Comparison of ENCODE assay signal across 11 cellular contexts in the genomic region with DNA sequence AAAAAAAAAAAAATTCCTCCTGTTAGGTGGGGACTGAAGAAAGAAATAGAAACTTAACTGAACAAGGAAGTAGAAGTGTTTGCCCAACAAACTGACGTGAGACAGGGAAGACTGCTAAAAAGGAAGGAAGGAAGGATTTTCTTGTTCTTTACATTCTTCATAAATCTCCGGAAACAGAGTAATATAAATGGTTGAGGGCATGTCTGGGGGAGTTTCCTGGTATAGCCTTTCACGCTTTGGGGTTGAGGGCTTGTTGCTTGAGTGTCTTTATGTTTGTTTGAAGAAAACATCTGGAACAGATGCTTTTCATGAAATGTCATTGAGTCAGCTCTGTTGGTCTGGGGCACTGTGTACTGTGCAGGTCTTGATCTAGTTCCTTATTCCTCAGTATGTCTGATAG. TPM values are rescaled to one million over a fixed set of nuclear protein-coding genes. Genes with fewer than 3 reads are reported as not detected.
DNase-seq lines count a peak whose midpoint lies in the region; ATAC-seq and TF ChIP-seq lines count a peak whose summit lies in the region.
"Had no signal": no experiment of that assay in that cellular context is flagged by ENCODE, and none has a peak within 500 bp of the region (broad histone marks: within the 10 kb centered on the region; RNA-seq: fewer than 3 reads in every experiment).

No MANE protein-coding gene starts in this region.

- peaks cover 11% of the 10 kb centered on the region for H3K4me1 ChIP-seq in CD4-positive, CD25-positive, alpha-beta regulatory T cell (ENCODE audit: control insufficient read depth, insufficient read depth, low read length, poor library complexity, severe bottlenecking)
- H3K4me1 ChIP-seq in PC-9 (replicated peaks; ENCODE audit: insufficient read depth), result peaks cover 7% of the 10 kb centered on the region

- H3K27me3 ChIP-seq in CD4-positive, CD25-positive, alpha-beta regulatory T cell (ENCODE audit: control insufficient read depth, insufficient read depth, low read length), result no peaks in the 10 kb centered on the region
- H3K27me3 ChIP-seq in PC-9 (ENCODE audit: insufficient read depth, low read depth), result no peaks in the 10 kb centered on the region

- no peaks in the 10 kb centered on the region for H3K9me3 Mint-ChIP-seq in CD4-positive, CD25-positive, alpha-beta regulatory T cell
- H3K9me3 Mint-ChIP-seq in activated T-helper 2 cell treated with anti-CD3 and anti-CD28 coated beads, Interferon-gamma antibody, Interleukin-2, Interleukin-4, amounts not matched to agents 10 μg/mL and 5 μg/mL and 100 μg/mL, durations not matched to agents 14 hours and 24 hours and 36 hours, result no peaks in the 10 kb centered on the region
- H3K9me3 Mint-ChIP-seq in nephron progenitor cell, result no peaks in the 10 kb centered on the region

- no peaks in the 10 kb centered on the region for H3K27me3 Mint-ChIP-seq in CD4-positive, CD25-positive, alpha-beta regulatory T cell
- no peaks in the 10 kb centered on the region for H3K27me3 Mint-ChIP-seq in activated T-helper 2 cell treated with anti-CD3 and anti-CD28 coated beads, Interferon-gamma antibody, Interleukin-2, Interleukin-4, amounts not matched to agents 10 μg/mL and 5 μg/mL and 100 μg/mL, durations not matched to agents 14 hours and 24 hours and 36 hours (ENCODE audit: low read depth)
- no peaks in the 10 kb centered on the region for H3K27me3 Mint-ChIP-seq in nephron progenitor cell (ENCODE audit: low read depth, poor library complexity)

- 70 to 91% methylated on average over 3 of the region's 3 CpGs for WGBS in lower leg skin, 2 donors

- peak overlapping the region; percentile 58 to 77 (median 70) for H3K4me3 Mint-ChIP-seq in CD4-positive, CD25-positive, alpha-beta regulatory T cell
- H3K4me3 Mint-ChIP-seq in activated T-helper 2 cell treated with anti-CD3 and anti-CD28 coated beads, Interferon-gamma antibody, Interleukin-2, Interleukin-4, amounts not matched to agents 10 μg/mL and 5 μg/mL and 100 μg/mL, durations not matched to agents 14 hours and 24 hours and 36 hours (ENCODE audit: low read depth), result peak overlapping the region; percentile 43
- H3K4me3 Mint-ChIP-seq in nephron progenitor cell, result peak overlapping the region; percentile 27

- ATAC-seq in CD4-positive, CD25-positive, alpha-beta regulatory T cell (ENCODE audit: low read depth in 2 of 2), result no peak
- ATAC-seq: activated CD4-positive, CD25-positive, alpha-beta regulatory T cell treated with anti-CD3 and anti-CD28 coated beads, Interleukin-2, amount 50 U/mL, for 24 hours; HCT116 had no signal

- no peak overlapping the region for H3K4me3 ChIP-seq in CD4-positive, CD25-positive, alpha-beta regulatory T cell (ENCODE audit: low read depth, low read length)
- H3K4me3 ChIP-seq in lower leg skin (ENCODE audit: low read depth, poor library complexity, severe bottlenecking) (no peak overlapping the region), PC-9 (no peak overlapping the region)

- no peak overlapping the region for H3K4me2 ChIP-seq in PC-9
- H3K4me2 ChIP-seq: SK-N-SH had no signal

- TF ChIP-seq POLR2A in lower leg skin (IDR thresholded peaks at IDR 0.05), result no peak

- H3K9me2 ChIP-seq in PC-9 (ENCODE audit: insufficient read depth), result no peaks in the 10 kb centered on the region
- H3K9me2 ChIP-seq: SK-N-SH had no signal

- CTCF ChIA-PET in PC-9 (lab: Charles Lee), result no interaction called here

- no peak overlapping the region for H2AFZ ChIP-seq in PC-9

- H3K27ac ChIP-seq in CD4-positive, CD25-positive, alpha-beta regulatory T cell (ENCODE audit: insufficient read depth, low read length, poor library complexity, severe bottlenecking), result no peak overlapping the region
- H3K27ac ChIP-seq in PC-9, result no peak overlapping the region

- no peak for DNase-seq in CD4-positive, CD25-positive, alpha-beta regulatory T cell
- DNase-seq in Kasumi-1 (lab: John Stamatoyannopoulos, UW), result peak; percentile 63 to 82
- DNase-seq in activated T-helper 2 cell treated with anti-CD3 and anti-CD28 coated beads, Interferon-gamma antibody, Interleukin-2, Interleukin-4, amounts not matched to agents 10 μg/mL and 5 μg/mL and 100 μg/mL, durations not matched to agents 14 hours and 24 hours and 36 hours (ENCODE audit: low spot score), result no peak
- no peak for DNase-seq in nephron progenitor cell
- DNase-seq in lower leg skin (ENCODE audit: low spot score in 2 of 2), result no peak
- no peak for DNase-seq in cortex of kidney (lab: John Stamatoyannopoulos, UW)
- DNase-seq in PC-9, result no peak
- DNase-seq: activated effector memory CD4-positive, alpha-beta T cell treated with anti-CD3 and anti-CD28 coated beads, Interleukin-2, amount 50 U/mL, for 16 hours; SK-N-SH had no signal

- peaks cover 11% of the 10 kb centered on the region for H3K79me2 ChIP-seq in PC-9 (ENCODE audit: low read depth)

- no TSS peak for BruUV-seq in PC-9 (replicated peaks; lab: Mats Ljungman, UMichigan)

- peak overlapping the region; percentile 83 to 89 (median 88) for H3K27ac Mint-ChIP-seq in CD4-positive, CD25-positive, alpha-beta regulatory T cell
- H3K27ac Mint-ChIP-seq in activated T-helper 2 cell treated with anti-CD3 and anti-CD28 coated beads, Interferon-gamma antibody, Interleukin-2, Interleukin-4, amounts not matched to agents 10 μg/mL and 5 μg/mL and 100 μg/mL, durations not matched to agents 14 hours and 24 hours and 36 hours, result peak overlapping the region; percentile 30
- peak overlapping the region; percentile 54 for H3K27ac Mint-ChIP-seq in nephron progenitor cell

- intact Hi-C loops in activated T-helper 2 cell treated with anti-CD3 and anti-CD28 coated beads, Interferon-gamma antibody, Interleukin-2, Interleukin-4, amounts not matched to agents 10 μg/mL and 5 μg/mL and 100 μg/mL, durations not matched to agents 14 hours and 24 hours and 36 hours (cut with micrococcal nuclease), result no loop called here
- intact Hi-C loops in lower leg skin (cut with DNase I; ENCODE audit: low total_unique reads) (no loop called here), PC-9 (cut with micrococcal nuclease; ENCODE audit: unreplicated experiment) (no loop called here)

- H3K36me3 Mint-ChIP-seq in CD4-positive, CD25-positive, alpha-beta regulatory T cell, result peaks cover 35% of the 10 kb centered on the region
- H3K36me3 Mint-ChIP-seq in activated T-helper 2 cell treated with anti-CD3 and anti-CD28 coated beads, Interferon-gamma antibody, Interleukin-2, Interleukin-4, amounts not matched to agents 10 μg/mL and 5 μg/mL and 100 μg/mL, durations not matched to agents 14 hours and 24 hours and 36 hours (ENCODE audit: low read depth), result peaks cover 57% of the 10 kb centered on the region
- peaks cover 37% of the 10 kb centered on the region for H3K36me3 Mint-ChIP-seq in nephron progenitor cell (ENCODE audit: low read depth)

- no peaks in the 10 kb centered on the region for H4K20me1 ChIP-seq in PC-9 (ENCODE audit: insufficient read depth)

- TF ChIP-seq CTCF in nephron progenitor cell (IDR thresholded peaks at IDR 0.05) (no peak), lower leg skin (IDR thresholded peaks at IDR 0.05) (no peak), PC-9 (conservative IDR thresholded peaks at IDR 0.05) (no peak)

- peaks cover 0 to 39% (median 27%) of the 10 kb centered on the region in 4 donors for H3K4me1 Mint-ChIP-seq in CD4-positive, CD25-positive, alpha-beta regulatory T cell
- peaks cover 21% of the 10 kb centered on the region for H3K4me1 Mint-ChIP-seq in activated T-helper 2 cell treated with anti-CD3 and anti-CD28 coated beads, Interferon-gamma antibody, Interleukin-2, Interleukin-4, amounts not matched to agents 10 μg/mL and 5 μg/mL and 100 μg/mL, durations not matched to agents 14 hours and 24 hours and 36 hours (ENCODE audit: low read depth)
- peaks cover 20% of the 10 kb centered on the region for H3K4me1 Mint-ChIP-seq in nephron progenitor cell

- no peaks in the 10 kb centered on the region for H3K9me3 ChIP-seq in CD4-positive, CD25-positive, alpha-beta regulatory T cell (ENCODE audit: control insufficient read depth in 2 of 2, low read length in 2 of 2)
- no peaks in the 10 kb centered on the region for H3K9me3 ChIP-seq in PC-9 (ENCODE audit: insufficient read depth, low read depth)
- H3K9me3 ChIP-seq: SK-N-SH had no signal

- H3K36me3 ChIP-seq in CD4-positive, CD25-positive, alpha-beta regulatory T cell (ENCODE audit: control insufficient read depth, insufficient read depth, low read length), result peaks cover 35% of the 10 kb centered on the region
- no peaks in the 10 kb centered on the region for H3K36me3 ChIP-seq in PC-9 (ENCODE audit: low read depth)

- POLR2A ChIA-PET in PC-9 (lab: Charles Lee; ENCODE audit: unreplicated experiment), result no interaction called here

- H3F3A ChIP-seq in PC-9 (ENCODE audit: insufficient read depth, low read depth), result peaks cover 24% of the 10 kb centered on the region; the same call in 1 of the 2 replicates

RNA-seq across cellular contexts. Expression of a gene that starts 3.1 kb away (rescaled TPM):
- total RNA-seq in CD4-positive, CD25-positive, alpha-beta regulatory T cell, result 25.5 TPM
- 10 to 100 TPM; 11.6 to 27.2 (median 14.5) TPM for polyA plus RNA-seq in CD4-positive, CD25-positive, alpha-beta regulatory T cell
- total RNA-seq in activated T-helper 2 cell treated with anti-CD3 and anti-CD28 coated beads, Interferon-gamma antibody, Interleukin-2, Interleukin-4, amounts not matched to agents 10 μg/mL and 5 μg/mL and 100 μg/mL, durations not matched to agents 14 hours and 24 hours and 36 hours, result 23.9 and 25.2 TPM in 2 replicates
- 10 to 100 TPM; 17.0 to 31.0 (median 22.7) TPM for total RNA-seq in lower leg skin
- total RNA-seq in PC-9 (2021), result 26.5 and 30.5 TPM in 2 replicates

RNA-seq across cellular contexts. Expression of a gene that starts 17.8 kb away (rescaled TPM):
- total RNA-seq in CD4-positive, CD25-positive, alpha-beta regulatory T cell, result 19.3 TPM
- polyA plus RNA-seq in CD4-positive, CD25-positive, alpha-beta regulatory T cell, result 10 to 100 TPM; 63.6 to 72.7 (median 69.6) TPM
- 52.5 and 55.8 TPM in 2 replicates for total RNA-seq in activated T-helper 2 cell treated with anti-CD3 and anti-CD28 coated beads, Interferon-gamma antibody, Interleukin-2, Interleukin-4, amounts not matched to agents 10 μg/mL and 5 μg/mL and 100 μg/mL, durations not matched to agents 14 hours and 24 hours and 36 hours
- total RNA-seq in lower leg skin (10 to 100 TPM; 26.3 to 44.7 (median 37.7) TPM), PC-9 (2021) (33.8 and 43.5 TPM in 2 replicates)

RNA-seq across cellular contexts. Expression of a gene that starts 28.9 kb away (rescaled TPM):
- total RNA-seq in CD4-positive, CD25-positive, alpha-beta regulatory T cell, result 91.6 TPM
- 100 to 1,000 TPM; 155 to 196 (median 170) TPM for polyA plus RNA-seq in CD4-positive, CD25-positive, alpha-beta regulatory T cell
- total RNA-seq in activated T-helper 2 cell treated with anti-CD3 and anti-CD28 coated beads, Interferon-gamma antibody, Interleukin-2, Interleukin-4, amounts not matched to agents 10 μg/mL and 5 μg/mL and 100 μg/mL, durations not matched to agents 14 hours and 24 hours and 36 hours, result 54.4 and 59.6 TPM in 2 replicates
- 100 to 1,000 TPM in 1 of 4 donors, 10 to 100 TPM in 3; 56.3 to 105 (median 61.3) TPM for total RNA-seq in lower leg skin
- total RNA-seq in PC-9 (2021), result 39.2 and 51.7 TPM in 2 replicates

RNA-seq across cellular contexts. Expression of a gene that starts 29.1 kb away (rescaled TPM):
- total RNA-seq in CD4-positive, CD25-positive, alpha-beta regulatory T cell, result 116 TPM
- polyA plus RNA-seq in CD4-positive, CD25-positive, alpha-beta regulatory T cell, result 10 to 100 TPM; 37.1 to 54.7 (median 46.9) TPM
- 45.6 and 52.3 TPM in 2 replicates for total RNA-seq in activated T-helper 2 cell treated with anti-CD3 and anti-CD28 coated beads, Interferon-gamma antibody, Interleukin-2, Interleukin-4, amounts not matched to agents 10 μg/mL and 5 μg/mL and 100 μg/mL, durations not matched to agents 14 hours and 24 hours and 36 hours
- total RNA-seq in lower leg skin, result 10 to 100 TPM; 20.7 to 39.7 (median 36.1) TPM
- total RNA-seq in PC-9 (2021), result 22.1 and 27.8 TPM in 2 replicates

RNA-seq across cellular contexts. Expression of a gene that starts 53.3 kb away (rescaled TPM):
- not detected for total RNA-seq in CD4-positive, CD25-positive, alpha-beta regulatory T cell
- under 1 TPM in 1 of 4 donors, not detected in 3; 0.17 TPM for polyA plus RNA-seq in CD4-positive, CD25-positive, alpha-beta regulatory T cell
- total RNA-seq in activated T-helper 2 cell treated with anti-CD3 and anti-CD28 coated beads, Interferon-gamma antibody, Interleukin-2, Interleukin-4, amounts not matched to agents 10 μg/mL and 5 μg/mL and 100 μg/mL, durations not matched to agents 14 hours and 24 hours and 36 hours, result 0.34 and 0.39 TPM in 2 replicates
- total RNA-seq in lower leg skin, result 10 to 100 TPM; 14.4 to 28.7 (median 23.2) TPM
- total RNA-seq in PC-9 (2021), result 116 and 119 TPM in 2 replicates

Comparison
In these comparisons a context has a peak if more than half of its experiments do, and no peak if none do; other contexts are left out.
1. DNase-seq: peak in Kasumi-1 (2 of 2); none in CD4-positive, CD25-positive, alpha-beta regulatory T cell (0 of 3), activated T-helper 2 cell treated with anti-CD3 and anti-CD28 coated beads, Interferon-gamma antibody, Interleukin-2, Interleukin-4, amounts not matched to agents 10 μg/mL and 5 μg/mL and 100 μg/mL, durations not matched to agents 14 hours and 24 hours and 36 hours (single experiment), nephron progenitor cell (single experiment), lower leg skin (0 of 2), cortex of kidney (single experiment) and PC-9 (0 of 2).
2. H3K27ac Mint-ChIP-seq: peak in every context shown above with its lines; median percentile 88 in CD4-positive, CD25-positive, alpha-beta regulatory T cell; 54 in nephron progenitor cell; 30 in activated T-helper 2 cell treated with anti-CD3 and anti-CD28 coated beads, Interferon-gamma antibody, Interleukin-2, Interleukin-4, amounts not matched to agents 10 μg/mL and 5 μg/mL and 100 μg/mL, durations not matched to agents 14 hours and 24 hours and 36 hours.
3. Peak in every context shown above with its lines, with median percentiles within 50 percentile points of each other: H3K4me3 Mint-ChIP-seq.